ENCODE assay signal across 10 cellular contexts in genomic region chr6:166598441-166599138, GRCh38. TPM values are rescaled to one million over a fixed set of nuclear protein-coding genes. Genes with fewer than 3 reads are reported as not detected.
DNase-seq lines count a peak whose midpoint lies in the region; ATAC-seq and TF ChIP-seq lines count a peak whose summit lies in the region.
"Had no signal": no experiment of that assay in that cellular context is flagged by ENCODE, and none has a peak within 500 bp of the region (broad histone marks: within the 10 kb centered on the region; RNA-seq: fewer than 3 reads in every experiment).

No MANE protein-coding gene starts in this region.

- ATAC-seq in upper lobe of right lung, result peak; percentile 87
- ATAC-seq: activated CD4-positive, CD25-positive, alpha-beta regulatory T cell treated with anti-CD3 and anti-CD28 coated beads, Interleukin-2, amount 50 U/mL, for 24 hours had no signal

- peak overlapping the region; percentile 80 for H3K27ac ChIP-seq in upper lobe of right lung

- no peaks in the 10 kb centered on the region for H3K36me3 Mint-ChIP-seq in activated T-cell treated with anti-CD3 and anti-CD28 coated beads, Interleukin-2, amount 50 U/mL, for 24 hours (ENCODE audit: low read depth)

- peak; percentile 19 for DNase-seq in NCI-H2227 (lab: John Stamatoyannopoulos, UW; ENCODE audit: unreplicated experiment)
- no peak for DNase-seq in NCI-H2227 treated with DMSO at 0.1 percent for 48 hours (lab: John Stamatoyannopoulos, UW)
- peak; percentile 96 to 99 for DNase-seq in dermis microvascular lymphatic vessel endothelial cell (ENCODE audit: low read depth in 2 of 2)
- DNase-seq in lung microvascular endothelial cell (ENCODE audit: low read depth in 2 of 2), result peak; percentile 97 to 98
- DNase-seq in upper lobe of right lung, result no peak
- no peak for DNase-seq in GOT3 (lab: John Stamatoyannopoulos, UW)
- DNase-seq in activated T-cell treated with anti-CD3 and anti-CD28 coated beads, Interleukin-2, amount 50 U/mL, for 24 hours, result no peak
- no peak for DNase-seq in HK-2 (ENCODE audit: unreplicated experiment)
- DNase-seq: 8988T had no signal

- no peak overlapping the region for H3K27ac Mint-ChIP-seq in activated T-cell treated with anti-CD3 and anti-CD28 coated beads, Interleukin-2, amount 50 U/mL, for 24 hours

- peak overlapping the region; percentile 9 for H3K4me3 ChIP-seq in upper lobe of right lung

- H3K36me3 ChIP-seq in upper lobe of right lung, result no peaks in the 10 kb centered on the region

- intact Hi-C loops in upper lobe of right lung (cut with DNase I), result no loop called here

- H3K4me1 ChIP-seq in upper lobe of right lung, result peaks cover 35% of the 10 kb centered on the region

- no peak for TF ChIP-seq CTCF in upper lobe of right lung (IDR thresholded peaks at IDR 0.05)

- no peaks in the 10 kb centered on the region for H3K9me3 ChIP-seq in upper lobe of right lung

- H3K4me3 Mint-ChIP-seq in activated T-cell treated with anti-CD3 and anti-CD28 coated beads, Interleukin-2, amount 50 U/mL, for 24 hours, result no peak overlapping the region

- H3K9me3 Mint-ChIP-seq in activated T-cell treated with anti-CD3 and anti-CD28 coated beads, Interleukin-2, amount 50 U/mL, for 24 hours, result no peaks in the 10 kb centered on the region

- no peaks in the 10 kb centered on the region for H3K27me3 Mint-ChIP-seq in activated T-cell treated with anti-CD3 and anti-CD28 coated beads, Interleukin-2, amount 50 U/mL, for 24 hours

- H3K27me3 ChIP-seq in upper lobe of right lung, result no peaks in the 10 kb centered on the region

- H3K4me1 Mint-ChIP-seq in activated T-cell treated with anti-CD3 and anti-CD28 coated beads, Interleukin-2, amount 50 U/mL, for 24 hours (ENCODE audit: low read depth), result no peaks in the 10 kb centered on the region

RNA-seq across cellular contexts. Expression of gene RAMACL, which starts 12.1 kb away (rescaled TPM):
- total RNA-seq in dermis microvascular lymphatic vessel endothelial cell (1.7 and 3.4 TPM in 2 replicates), lung microvascular endothelial cell (1.3 and 2.6 TPM in 2 replicates), upper lobe of right lung (8.0 TPM)

RNA-seq across cellular contexts. Expression of gene RPS6KA2, which starts 28.5 kb away (rescaled TPM):
- 122 and 241 TPM in 2 replicates for total RNA-seq in dermis microvascular lymphatic vessel endothelial cell
- 121 and 168 TPM in 2 replicates for total RNA-seq in lung microvascular endothelial cell
- 136 TPM for total RNA-seq in upper lobe of right lung

Comparison
In these comparisons a context has a peak if more than half of its experiments do, and no peak if none do; other contexts are left out.
1. DNase-seq: peak in NCI-H2227 (single experiment), dermis microvascular lymphatic vessel endothelial cell (2 of 2) and lung microvascular endothelial cell (2 of 2); none in NCI-H2227 treated with DMSO at 0.1 percent for 48 hours (single experiment), upper lobe of right lung (single experiment), GOT3 (single experiment), activated T-cell treated with anti-CD3 and anti-CD28 coated beads, Interleukin-2, amount 50 U/mL, for 24 hours (single experiment) and HK-2 (single experiment).